10 cellular contexts compared by ENCODE assay signal in genomic region chr17:80023261-80024205, GRCh38. TPM values are rescaled to one million over a fixed set of nuclear protein-coding genes. Genes with fewer than 3 reads are reported as not detected.
DNase-seq lines count a peak whose midpoint lies in the region; ATAC-seq and TF ChIP-seq lines count a peak whose summit lies in the region.
"Had no signal": no experiment of that assay in that cellular context is flagged by ENCODE, and none has a peak within 500 bp of the region (broad histone marks: within the 10 kb centered on the region; RNA-seq: fewer than 3 reads in every experiment).

No MANE protein-coding gene starts in this region.

- H3K36me3 ChIP-seq in liver (ENCODE audit: control insufficient read depth in 4 of 4, insufficient read depth in 3 of 4, low read depth in 1 of 4, low read length in 3 of 4) (no peaks in the 10 kb centered on the region), subcutaneous abdominal adipose tissue (ENCODE audit: control insufficient read depth in 5 of 5, insufficient read depth in 5 of 5, low read length in 5 of 5) (no peaks in the 10 kb centered on the region)

- TF ChIP-seq CTCF in liver (IDR thresholded peaks at IDR 0.05; ENCODE audit: low read depth, low read length, missing input control), result no peak

- peak overlapping the region; percentile 8 to 41 (median 20) for H3K4me3 ChIP-seq in liver (ENCODE audit: low read depth in 1 of 3, low read length in 3 of 3)
- peak overlapping the region in 3 of 5 donors; percentile 8 to 28 (median 25) for H3K4me3 ChIP-seq in subcutaneous abdominal adipose tissue (ENCODE audit: low read depth in 1 of 5, low read length in 5 of 5)

- ATAC-seq in HG03196 (IDR thresholded peaks at IDR 0.05; ENCODE audit: unreplicated experiment) (no peak), GM18511 (IDR thresholded peaks at IDR 0.05; ENCODE audit: unreplicated experiment) (no peak)

- H3K9me3 ChIP-seq in liver (ENCODE audit: control insufficient read depth in 4 of 4, low read length in 3 of 4) (no peaks in the 10 kb centered on the region), subcutaneous abdominal adipose tissue (ENCODE audit: control insufficient read depth in 5 of 5, low read length in 5 of 5) (no peaks in the 10 kb centered on the region)

- DNase-seq in NCI-H446 treated with DMSO at 0.1 percent for 48 hours (lab: John Stamatoyannopoulos, UW) (peak; percentile 18), cerebellar cortex (ENCODE audit: low spot score) (peak; percentile 77), Kasumi-1 (lab: John Stamatoyannopoulos, UW) (no peak)
- DNase-seq: naive B cell, NCI-H187, T1000 had no signal

- H3K27ac ChIP-seq in liver (ENCODE audit: low read depth in 1 of 2, low read length in 2 of 2) (peak overlapping the region; percentile 61 to 74), subcutaneous abdominal adipose tissue (ENCODE audit: low read depth, low read length) (peak overlapping the region; percentile 46)

- H3K27me3 ChIP-seq in liver (ENCODE audit: control insufficient read depth in 4 of 4, insufficient read depth in 4 of 4, low read length in 3 of 4), result no peaks in the 10 kb centered on the region
- H3K27me3 ChIP-seq in subcutaneous abdominal adipose tissue (ENCODE audit: control insufficient read depth in 5 of 5, insufficient read depth in 4 of 5, low read length in 5 of 5), result no peaks in the 10 kb centered on the region

- WGBS in liver, result 40% methylated on average over 53 of the region's 53 CpGs

- H3K9ac ChIP-seq in liver (ENCODE audit: low read depth in 1 of 2, low read length in 2 of 2) (peak overlapping the region; percentile 33 to 63), subcutaneous abdominal adipose tissue (ENCODE audit: low read length in 5 of 5) (peak overlapping the region in 3 of 5 donors; percentile 0 to 17 (median 14))

- H3K4me1 ChIP-seq in liver (ENCODE audit: control insufficient read depth in 4 of 4, insufficient read depth in 4 of 4, low read length in 3 of 4), result peaks cover 26 to 65% (median 49%) of the 10 kb centered on the region in 4 donors
- peaks cover 9 to 72% (median 60%) of the 10 kb centered on the region in 5 donors for H3K4me1 ChIP-seq in subcutaneous abdominal adipose tissue (ENCODE audit: control insufficient read depth in 5 of 5, insufficient read depth in 5 of 5, low read length in 5 of 5)

- peak in 1 of 2 donors; percentile 50 for TF ChIP-seq RAD21 in liver (IDR thresholded peaks at IDR 0.05)

TF ChIP-seq in liver, 16 proteins besides CTCF, POLR2A, EP300 and RAD21:
- TF ChIP-seq HNF4A (conservative IDR thresholded peaks at IDR 0.05) (peak; percentile 79 to 85), HNF4G (IDR thresholded peaks at IDR 0.05) (peak; percentile 63), GABPA (IDR thresholded peaks at IDR 0.05 in 1 of 2, conservative IDR thresholded peaks at IDR 0.05 in 1 of 2) (no peak), NR2F2 (IDR thresholded peaks at IDR 0.05) (no peak), EGR1 (IDR thresholded peaks at IDR 0.05; ENCODE audit: low read depth in 2 of 2) (no peak), FOXA2 (IDR thresholded peaks at IDR 0.05) (no peak), JUND (IDR thresholded peaks at IDR 0.05) (no peak), REST (IDR thresholded peaks at IDR 0.05) (peak; percentile 71), SP1 (IDR thresholded peaks at IDR 0.05) (peak; percentile 71), YY1 (IDR thresholded peaks at IDR 0.05) (peak; percentile 47), RXRA (IDR thresholded peaks at IDR 0.05) (peak; percentile 48 to 62), TAF1 (conservative IDR thresholded peaks at IDR 0.05) (peak; percentile 40), ATF3 (IDR thresholded peaks at IDR 0.05) (no peak), ZBTB33 (IDR thresholded peaks at IDR 0.05) (no peak)

RNA-seq across cellular contexts. Expression of gene TBC1D16, which starts 12.1 kb away (rescaled TPM):
- total RNA-seq in liver, result 10 to 100 TPM in 1 of 2 donors, 1 to 10 TPM in 1; 4.7 to 29.5 TPM
- polyA plus RNA-seq in liver, result 1 to 10 TPM; 3.4 to 4.7 TPM

RNA-seq across cellular contexts. Expression of gene CCDC40, which starts 12.9 kb away (rescaled TPM):
- 1 to 10 TPM in 1 of 2 donors, under 1 TPM in 1; 0.93 to 3.0 TPM for total RNA-seq in liver
- polyA plus RNA-seq in liver, result 1 to 10 TPM in 1 of 2 donors, under 1 TPM in 1; 0.60 to 1.9 TPM

Comparison
In these comparisons a context has a peak if more than half of its experiments do, and no peak if none do; other contexts are left out.
1. DNase-seq: peak in NCI-H446 treated with DMSO at 0.1 percent for 48 hours (single experiment) and cerebellar cortex (single experiment); none in Kasumi-1 (0 of 2).